Comparison of ENCODE assay signal across 8 cellular contexts in the genomic region with DNA sequence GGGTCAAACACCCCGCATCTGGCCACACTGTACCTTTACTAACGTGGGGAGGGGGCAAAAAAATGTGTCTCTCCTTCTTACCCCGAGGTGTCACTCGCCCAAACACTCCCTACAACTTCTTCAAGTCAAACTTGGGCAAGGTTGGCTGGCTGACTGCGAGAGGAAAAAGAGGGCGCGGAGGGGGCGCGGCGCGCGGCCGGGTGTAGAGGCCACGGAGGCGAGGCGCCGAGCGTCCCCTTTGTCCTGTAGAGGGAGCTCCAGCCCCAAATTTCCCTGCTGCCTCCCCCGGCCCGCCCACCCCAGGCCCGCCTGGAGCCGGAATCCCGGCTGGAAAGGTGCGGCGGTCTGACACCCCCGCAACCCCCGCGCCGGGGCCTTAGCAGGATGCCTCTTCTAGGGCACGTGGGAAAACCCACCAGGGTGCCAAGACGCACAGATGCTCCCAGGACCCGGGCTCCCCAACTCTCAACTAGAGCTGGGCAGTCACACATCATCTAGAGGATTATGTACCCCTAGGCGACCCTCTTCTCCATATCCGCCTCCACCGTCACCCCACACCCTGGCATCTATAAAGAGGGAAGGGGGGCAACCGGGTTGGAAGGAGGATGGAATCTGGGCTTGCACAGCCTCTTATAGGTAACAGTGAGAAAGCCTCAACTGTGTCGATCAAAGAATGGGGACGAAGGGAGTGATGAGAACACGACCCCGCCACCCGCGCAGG. TPM values are rescaled to one million over a fixed set of nuclear protein-coding genes. Genes with fewer than 3 reads are reported as not detected.
DNase-seq lines count a peak whose midpoint lies in the region; ATAC-seq and TF ChIP-seq lines count a peak whose summit lies in the region.

No MANE protein-coding gene starts in this region.

- no peak overlapping the region for H3K27ac Mint-ChIP-seq in neural progenitor cell
- no peak overlapping the region for H3K27ac Mint-ChIP-seq in effector memory CD8-positive, alpha-beta T cell

- peaks cover 54% of the 10 kb centered on the region for H3K27me3 Mint-ChIP-seq in neural progenitor cell (ENCODE audit: insufficient read depth, low read depth)
- peaks cover 67 to 90% of the 10 kb centered on the region in 2 donors for H3K27me3 Mint-ChIP-seq in effector memory CD8-positive, alpha-beta T cell

- ATAC-seq in HG03354 (IDR thresholded peaks at IDR 0.05; ENCODE audit: poor library complexity, severe bottlenecking, unreplicated experiment) (no peak), GM18511 (IDR thresholded peaks at IDR 0.05; ENCODE audit: unreplicated experiment) (no peak), GM18498 (IDR thresholded peaks at IDR 0.05; ENCODE audit: unreplicated experiment) (no peak)
- ATAC-seq in effector memory CD8-positive, alpha-beta T cell (replicated peaks): no peak

- H3K4me3 ChIP-seq in neural progenitor cell: peak overlapping the region; percentile 55

- H3K36me3 ChIP-seq in neural progenitor cell: no peaks in the 10 kb centered on the region

- TF ChIP-seq CTCF in neural progenitor cell (IDR thresholded peaks at IDR 0.05): peak; percentile 75

- peak overlapping the region; percentile 87 for H3K4me3 Mint-ChIP-seq in neural progenitor cell
- no peak overlapping the region for H3K4me3 Mint-ChIP-seq in effector memory CD8-positive, alpha-beta T cell

- H3K9ac ChIP-seq in neural progenitor cell: no peak overlapping the region

- peak overlapping the region; percentile 98 for H3K4me2 ChIP-seq in neural progenitor cell

- DNase-seq in EL (peak; percentile 11), MV-4-11 (lab: John Stamatoyannopoulos, UW) (peak; percentile 50), erythroblast (lab: John Stamatoyannopoulos, UW) (peak; percentile 18 to 35), neural progenitor cell (ENCODE audit: low spot score) (peak; percentile 86)
- DNase-seq in effector memory CD8-positive, alpha-beta T cell: no peak

- H3K79me2 ChIP-seq in neural progenitor cell (ENCODE audit: low read depth): peaks cover 9% of the 10 kb centered on the region

- TF ChIP-seq POLR2A in erythroblast (IDR thresholded peaks at IDR 0.05; ENCODE audit: low read length): no peak

- peaks cover 33% of the 10 kb centered on the region for H3K4me1 ChIP-seq in neural progenitor cell

- peak overlapping the region; percentile 30 for H2AFZ ChIP-seq in neural progenitor cell (replicated peaks)

- no peaks in the 10 kb centered on the region for H3K9me3 Mint-ChIP-seq in neural progenitor cell
- H3K9me3 Mint-ChIP-seq in effector memory CD8-positive, alpha-beta T cell: no peaks in the 10 kb centered on the region

- peaks cover 36% of the 10 kb centered on the region for H4K20me1 ChIP-seq in neural progenitor cell (ENCODE audit: low read depth)

- H3K9me3 ChIP-seq in neural progenitor cell (ENCODE audit: low read depth): no peaks in the 10 kb centered on the region

- H3K27me3 ChIP-seq in neural progenitor cell: peaks cover 80% of the 10 kb centered on the region

- H3K4me1 Mint-ChIP-seq in neural progenitor cell: peaks cover 43% of the 10 kb centered on the region
- H3K4me1 Mint-ChIP-seq in effector memory CD8-positive, alpha-beta T cell (ENCODE audit: low read depth in 2 of 2): peaks cover 10 to 12% of the 10 kb centered on the region in 2 donors

- H3F3A ChIP-seq in neural progenitor cell (ENCODE audit: low read depth): peaks cover 37% of the 10 kb centered on the region

- no peak overlapping the region for H3K27ac ChIP-seq in neural progenitor cell

- H3K36me3 Mint-ChIP-seq in neural progenitor cell: peaks cover 13% of the 10 kb centered on the region
- H3K36me3 Mint-ChIP-seq in effector memory CD8-positive, alpha-beta T cell (ENCODE audit: insufficient read depth): peaks cover 4% of the 10 kb centered on the region

RNA-seq across cellular contexts. Expression of a gene that starts 4.2 kb away (rescaled TPM):
- 4.6 and 9.1 TPM in 2 replicates for total RNA-seq in neural progenitor cell (ENCODE audit: low replicate concordance)

Comparison
In these comparisons a context has a peak if more than half of its experiments do, and no peak if none do; other contexts are left out.
1. DNase-seq: peak in EL (single experiment), MV-4-11 (single experiment), erythroblast (2 of 2) and neural progenitor cell (single experiment); none in effector memory CD8-positive, alpha-beta T cell (0 of 3).